Comparison of ENCODE assay signal across 8 cellular contexts in the genomic region with DNA sequence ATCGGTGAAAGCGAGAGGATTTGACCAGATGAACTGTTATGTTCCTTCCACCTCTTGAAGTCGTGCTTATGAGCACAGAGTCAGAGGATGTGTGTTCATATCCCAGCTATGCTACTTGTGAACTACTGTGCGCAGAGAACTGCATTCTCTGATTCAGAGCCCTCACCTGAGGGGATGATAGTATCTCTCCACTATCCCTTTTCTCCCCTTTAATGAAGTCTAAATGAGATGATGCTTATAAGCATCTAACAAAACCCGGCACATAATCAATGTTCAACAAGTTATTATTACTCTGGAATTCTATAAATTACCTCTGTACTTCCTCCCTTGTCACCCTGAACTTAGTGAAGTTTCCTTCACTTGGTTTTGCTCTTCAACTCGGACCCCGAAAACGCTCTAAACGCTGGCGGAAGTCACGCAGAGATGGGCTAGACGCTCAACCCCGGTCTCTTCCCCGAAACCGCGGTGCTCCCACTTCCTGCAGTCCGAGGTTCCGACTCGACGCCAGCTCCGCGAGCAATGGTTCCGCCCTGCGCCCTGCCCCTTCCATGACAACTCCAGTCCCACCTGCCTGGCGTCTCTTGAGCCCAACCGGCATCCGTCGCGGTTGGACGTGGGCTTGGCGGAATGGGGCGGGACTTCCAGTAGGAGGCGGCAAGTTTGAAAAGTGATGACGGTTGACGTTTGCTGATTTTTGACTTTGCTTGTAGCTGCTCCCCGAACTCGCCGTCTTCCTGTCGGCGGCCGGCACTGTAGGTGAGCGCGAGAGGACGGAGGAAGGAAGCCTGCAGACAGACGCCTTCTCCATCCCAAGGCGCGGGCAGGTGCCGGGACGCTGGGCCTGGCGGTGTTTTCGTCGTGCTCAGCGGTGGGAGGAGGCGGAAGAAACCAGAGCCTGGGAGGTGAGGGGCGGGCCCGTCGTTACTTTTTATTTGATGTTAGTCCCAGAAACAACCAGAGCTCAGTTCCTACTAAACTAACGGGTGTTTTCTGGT. TPM values are rescaled to one million over a fixed set of nuclear protein-coding genes. Genes with fewer than 3 reads are reported as not detected.
DNase-seq lines count a peak whose midpoint lies in the region; ATAC-seq and TF ChIP-seq lines count a peak whose summit lies in the region.

A gene (plus strand): TSS at position 644 of the 995 bp plus-strand sequence. CDS start 4,098 bp downstream, outside the sequence.

- peaks cover 0 to 22% of the 10 kb centered on the region in 2 donors for H3K36me3 ChIP-seq in left lung

- no peaks in the 10 kb centered on the region for H3K9me3 ChIP-seq in left lung

- peak within 1 kb of the TSS; percentile 67 to 72 for H3K4me3 ChIP-seq in left lung

- intact Hi-C loops in left lung (cut with DNase I): no loop called here

- no peaks in the 10 kb centered on the region for H3K27me3 ChIP-seq in left lung

- peak within 1 kb of the TSS; percentile 91 for H3K27ac ChIP-seq in C4-2B
- H3K27ac ChIP-seq in left lung: peak within 1 kb of the TSS; percentile 58 to 68

- DNase-seq in NCI-H774 (lab: John Stamatoyannopoulos, UW) (peak; percentile 99), dermis blood vessel endothelial cell (peak; percentile 100), left lung (peak; percentile 97)
- DNase-seq in activated CD4-positive, alpha-beta T cell treated with anti-CD3 and anti-CD28 coated beads, Interleukin-2, amount 50 U/mL, for 4 hours: peak; percentile 96
- DNase-seq in stimulated activated CD4-positive, alpha-beta T cell treated with anti-CD3 and anti-CD28 coated beads, Interleukin-2, amount 100 ng/mL, for 48 hours: peak; percentile 93 to 95

- ATAC-seq in GM19395 (IDR thresholded peaks at IDR 0.05; ENCODE audit: unreplicated experiment) (peak; percentile 94), HG03565 (IDR thresholded peaks at IDR 0.05; ENCODE audit: unreplicated experiment) (peak; percentile 90), left lung (peak; percentile 100)

- TF ChIP-seq CTCF in C4-2B (conservative IDR thresholded peaks at IDR 0.05): no peak
- no peak for TF ChIP-seq CTCF in left lung (IDR thresholded peaks at IDR 0.05)

- H3K4me1 ChIP-seq in left lung: peaks cover 0 to 8% of the 10 kb centered on the region in 2 donors

RNA-seq across cellular contexts. Expression of the gene that starts here (rescaled TPM):
- total RNA-seq in dermis blood vessel endothelial cell (5.3 and 19.7 TPM in 2 replicates), left lung (1 to 10 TPM; 1.9 to 4.3 TPM)

Comparison
In these comparisons a context has a peak if more than half of its experiments do, and no peak if none do; other contexts are left out.
1. Peak in every context shown above with its lines: DNase-seq, ATAC-seq, H3K4me3 ChIP-seq and H3K27ac ChIP-seq.